1 cellular context compared by ENCODE assay signal in genomic region chr1:112504666-112505399, GRCh38.
TF ChIP-seq lines count a peak whose summit lies in the region.

No MANE protein-coding gene starts in this region.

TF ChIP-seq in Ishikawa, 13 proteins besides CTCF, POLR2A, EP300 and RAD21 (continued from another document):
- TF ChIP-seq, protein P1, sequence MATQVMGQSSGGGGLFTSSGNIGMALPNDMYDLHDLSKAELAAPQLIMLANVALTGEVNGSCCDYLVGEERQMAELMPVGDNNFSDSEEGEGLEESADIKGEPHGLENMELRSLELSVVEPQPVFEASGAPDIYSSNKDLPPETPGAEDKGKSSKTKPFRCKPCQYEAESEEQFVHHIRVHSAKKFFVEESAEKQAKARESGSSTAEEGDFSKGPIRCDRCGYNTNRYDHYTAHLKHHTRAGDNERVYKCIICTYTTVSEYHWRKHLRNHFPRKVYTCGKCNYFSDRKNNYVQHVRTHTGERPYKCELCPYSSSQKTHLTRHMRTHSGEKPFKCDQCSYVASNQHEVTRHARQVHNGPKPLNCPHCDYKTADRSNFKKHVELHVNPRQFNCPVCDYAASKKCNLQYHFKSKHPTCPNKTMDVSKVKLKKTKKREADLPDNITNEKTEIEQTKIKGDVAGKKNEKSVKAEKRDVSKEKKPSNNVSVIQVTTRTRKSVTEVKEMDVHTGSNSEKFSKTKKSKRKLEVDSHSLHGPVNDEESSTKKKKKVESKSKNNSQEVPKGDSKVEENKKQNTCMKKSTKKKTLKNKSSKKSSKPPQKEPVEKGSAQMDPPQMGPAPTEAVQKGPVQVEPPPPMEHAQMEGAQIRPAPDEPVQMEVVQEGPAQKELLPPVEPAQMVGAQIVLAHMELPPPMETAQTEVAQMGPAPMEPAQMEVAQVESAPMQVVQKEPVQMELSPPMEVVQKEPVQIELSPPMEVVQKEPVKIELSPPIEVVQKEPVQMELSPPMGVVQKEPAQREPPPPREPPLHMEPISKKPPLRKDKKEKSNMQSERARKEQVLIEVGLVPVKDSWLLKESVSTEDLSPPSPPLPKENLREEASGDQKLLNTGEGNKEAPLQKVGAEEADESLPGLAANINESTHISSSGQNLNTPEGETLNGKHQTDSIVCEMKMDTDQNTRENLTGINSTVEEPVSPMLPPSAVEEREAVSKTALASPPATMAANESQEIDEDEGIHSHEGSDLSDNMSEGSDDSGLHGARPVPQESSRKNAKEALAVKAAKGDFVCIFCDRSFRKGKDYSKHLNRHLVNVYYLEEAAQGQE (IDR thresholded peaks at IDR 0.05; ENCODE audit: low read depth), result no peak
- no peak for TF ChIP-seq TCF12 (IDR thresholded peaks at IDR 0.05; ENCODE audit: low read depth)
